In genomic region chr3:37861540-37862051, GRCh38 we compare ENCODE assay signal across 8 cellular contexts. TPM values are rescaled to one million over a fixed set of nuclear protein-coding genes. Genes with fewer than 3 reads are reported as not detected.
DNase-seq lines count a peak whose midpoint lies in the region; ATAC-seq and TF ChIP-seq lines count a peak whose summit lies in the region.

A gene with protein sequence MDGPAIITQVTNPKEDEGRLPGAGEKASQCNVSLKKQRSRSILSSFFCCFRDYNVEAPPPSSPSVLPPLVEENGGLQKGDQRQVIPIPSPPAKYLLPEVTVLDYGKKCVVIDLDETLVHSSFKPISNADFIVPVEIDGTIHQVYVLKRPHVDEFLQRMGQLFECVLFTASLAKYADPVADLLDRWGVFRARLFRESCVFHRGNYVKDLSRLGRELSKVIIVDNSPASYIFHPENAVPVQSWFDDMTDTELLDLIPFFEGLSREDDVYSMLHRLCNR (plus strand): TSS chr3:37861880. CDS start chr3:37862200, 320 bp downstream.

- no peaks in the 10 kb centered on the region for H3K36me3 Mint-ChIP-seq in T-helper 1 cell treated with Interleukin-12 subunit alpha and Interleukin-12 subunit beta and Interleukin-4 antibody, amounts not matched to agents 30 μg/mL and 1 μg/mL, for 36 hours (ENCODE audit: low read depth)
- H3K36me3 Mint-ChIP-seq in effector memory CD8-positive, alpha-beta T cell (ENCODE audit: insufficient read depth) = no peaks in the 10 kb centered on the region

- H3K36me3 ChIP-seq in subcutaneous abdominal adipose tissue (ENCODE audit: control insufficient read depth in 5 of 5, insufficient read depth in 5 of 5, low read length in 5 of 5) = no peaks in the 10 kb centered on the region

- peaks cover 19% of the 10 kb centered on the region for H3K4me1 Mint-ChIP-seq in T-helper 1 cell treated with Interleukin-12 subunit alpha and Interleukin-12 subunit beta and Interleukin-4 antibody, amounts not matched to agents 30 μg/mL and 1 μg/mL, for 36 hours (ENCODE audit: low read depth)
- H3K4me1 Mint-ChIP-seq in effector memory CD8-positive, alpha-beta T cell (ENCODE audit: low read depth in 2 of 2) = peaks cover 6 to 10% of the 10 kb centered on the region in 2 donors

- H3K27me3 Mint-ChIP-seq in T-helper 1 cell treated with Interleukin-12 subunit alpha and Interleukin-12 subunit beta and Interleukin-4 antibody, amounts not matched to agents 30 μg/mL and 1 μg/mL, for 36 hours (ENCODE audit: low read depth) = peaks cover 41% of the 10 kb centered on the region
- peaks cover 34 to 48% of the 10 kb centered on the region in 2 donors for H3K27me3 Mint-ChIP-seq in effector memory CD8-positive, alpha-beta T cell

- intact Hi-C loops in lower leg skin (cut with DNase I; ENCODE audit: low total_unique reads) = no loop called here

- peak within 1 kb of the TSS in 4 of 5 donors; percentile 63 to 77 (median 68) for H3K9ac ChIP-seq in subcutaneous abdominal adipose tissue (ENCODE audit: low read length in 5 of 5)

- H3K9me3 ChIP-seq in subcutaneous abdominal adipose tissue (ENCODE audit: control insufficient read depth in 5 of 5, low read length in 5 of 5) = no peaks in the 10 kb centered on the region

- no peak for ATAC-seq in effector memory CD8-positive, alpha-beta T cell (replicated peaks)
- no peak for ATAC-seq in HG03521 (IDR thresholded peaks at IDR 0.05; ENCODE audit: unreplicated experiment)

- H3K27me3 ChIP-seq in subcutaneous abdominal adipose tissue (ENCODE audit: control insufficient read depth in 5 of 5, insufficient read depth in 4 of 5, low read length in 5 of 5) = no peaks in the 10 kb centered on the region

- peak within 1 kb of the TSS; percentile 79 for H3K4me3 ChIP-seq in lower leg skin (ENCODE audit: low read depth, poor library complexity, severe bottlenecking)
- peak within 1 kb of the TSS; percentile 81 to 94 (median 86) for H3K4me3 ChIP-seq in subcutaneous abdominal adipose tissue (ENCODE audit: low read depth in 1 of 5, low read length in 5 of 5)

- peak within 1 kb of the TSS; percentile 51 for H3K27ac Mint-ChIP-seq in T-helper 1 cell treated with Interleukin-12 subunit alpha and Interleukin-12 subunit beta and Interleukin-4 antibody, amounts not matched to agents 30 μg/mL and 1 μg/mL, for 36 hours
- peak within 1 kb of the TSS in 1 of 2 donors; percentile 77 for H3K27ac Mint-ChIP-seq in effector memory CD8-positive, alpha-beta T cell

- TF ChIP-seq CTCF in GM13976 (IDR thresholded peaks at IDR 0.05; ENCODE audit: borderline replicate concordance, control extremely low read depth, extremely low read depth, insufficient read depth, missing control alignments) (no peak), lower leg skin (IDR thresholded peaks at IDR 0.05) (no peak)

- DNase-seq in 8988T = peak; percentile 84
- DNase-seq in GM13976 (ENCODE audit: low spot score) = peak; percentile 49
- no peak for DNase-seq in effector memory CD8-positive, alpha-beta T cell
- peak in 1 of 2 donors; percentile 39 for DNase-seq in lower leg skin (ENCODE audit: low spot score in 2 of 2)
- no peak for DNase-seq in SHP77 (lab: John Stamatoyannopoulos, UW)

- 2 to 3% methylated on average over 13 to 24 of the region's 60 CpGs for WGBS in lower leg skin, 2 donors

- TF ChIP-seq POLR2A in lower leg skin (IDR thresholded peaks at IDR 0.05) = no peak

- in situ Hi-C loops in GM13976 (cut with MboI; ENCODE audit: low sequenced_read_pairs, unreplicated experiment) = no loop called here

- H3K4me3 Mint-ChIP-seq in T-helper 1 cell treated with Interleukin-12 subunit alpha and Interleukin-12 subunit beta and Interleukin-4 antibody, amounts not matched to agents 30 μg/mL and 1 μg/mL, for 36 hours = peak within 1 kb of the TSS; percentile 83
- peak within 1 kb of the TSS; percentile 79 to 81 for H3K4me3 Mint-ChIP-seq in effector memory CD8-positive, alpha-beta T cell

- peaks cover 4 to 38% (median 35%) of the 10 kb centered on the region in 5 donors for H3K4me1 ChIP-seq in subcutaneous abdominal adipose tissue (ENCODE audit: control insufficient read depth in 5 of 5, insufficient read depth in 5 of 5, low read length in 5 of 5)

- H3K9me3 Mint-ChIP-seq in T-helper 1 cell treated with Interleukin-12 subunit alpha and Interleukin-12 subunit beta and Interleukin-4 antibody, amounts not matched to agents 30 μg/mL and 1 μg/mL, for 36 hours = no peaks in the 10 kb centered on the region
- no peaks in the 10 kb centered on the region for H3K9me3 Mint-ChIP-seq in effector memory CD8-positive, alpha-beta T cell

- H3K27ac ChIP-seq in subcutaneous abdominal adipose tissue (ENCODE audit: low read depth, low read length) = peak within 1 kb of the TSS; percentile 72

RNA-seq across cellular contexts. Expression of the gene that starts here (rescaled TPM):
- 10 to 100 TPM; 59.8 to 97.5 (median 94.6) TPM for total RNA-seq in lower leg skin

Comparison
In these comparisons a context has a peak if more than half of its experiments do, and no peak if none do; other contexts are left out.
1. DNase-seq: peak in 8988T (single experiment) and GM13976 (single experiment); none in effector memory CD8-positive, alpha-beta T cell (0 of 3) and SHP77 (0 of 2).